In the genomic region with DNA sequence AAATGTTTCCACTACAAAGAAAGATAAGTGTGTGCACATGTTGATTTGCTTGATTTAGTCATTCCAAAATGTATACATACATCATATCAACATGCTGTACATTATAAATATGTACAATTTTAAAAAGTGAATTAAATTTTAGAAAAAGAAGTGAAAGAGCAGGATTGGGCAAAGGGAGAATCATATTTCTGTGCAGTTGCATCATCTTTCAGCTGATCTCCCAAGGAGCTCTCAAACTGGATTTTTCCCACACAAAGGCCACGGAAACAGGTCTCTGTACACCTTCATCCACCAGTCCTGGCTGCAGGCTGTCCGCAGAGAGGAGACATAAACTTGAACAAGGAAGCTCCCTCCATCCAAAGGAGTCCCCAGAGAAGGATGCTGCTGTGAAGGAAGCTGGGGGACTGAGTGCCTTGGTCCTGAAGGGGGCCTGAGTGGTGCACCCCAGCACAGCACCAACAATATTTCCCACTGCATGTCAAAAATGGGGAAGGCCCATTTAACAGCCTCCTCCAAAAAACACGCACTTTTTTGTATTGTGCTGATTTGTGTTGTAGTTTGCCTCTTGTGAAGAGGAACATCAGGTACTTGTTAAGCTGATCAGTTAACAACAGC, we compare ENCODE assay signal across 1 cellular context.
TF ChIP-seq lines count a peak whose summit lies in the region.

No MANE protein-coding gene starts in this region.

TF ChIP-seq in K562, 482 proteins besides CTCF, POLR2A, EP300 and RAD21 (continued from another document):
- TF ChIP-seq SETDB1 (IDR thresholded peaks at IDR 0.05; ENCODE audit: low read length) (no peak), ZNF23 (CRISPR knock-in tag; IDR thresholded peaks at IDR 0.05) (no peak), TRIM24 (IDR thresholded peaks at IDR 0.05) (peak; percentile 43 to 79; a peak in 1 of 4 replicates), ZSCAN32 (CRISPR knock-in tag; IDR thresholded peaks at IDR 0.05) (peak; percentile 88), MCM5 (IDR thresholded peaks at IDR 0.05; ENCODE audit: low read depth) (no peak), RNF2 (IDR thresholded peaks at IDR 0.05) (no peak), THRAP3 (IDR thresholded peaks at IDR 0.05; ENCODE audit: borderline replicate concordance) (no peak), FUS (optimal IDR thresholded peaks at IDR 0.05; ENCODE audit: low read depth, low read length) (no peak), ZNF717 (CRISPR knock-in tag; IDR thresholded peaks at IDR 0.05) (no peak), CXXC5 (CRISPR knock-in tag; IDR thresholded peaks at IDR 0.05) (peak; percentile 24; the same call in 1 of the 2 replicates), CBX2 (IDR thresholded peaks at IDR 0.05; ENCODE audit: insufficient read depth, low read length, poor library complexity, severe bottlenecking) (no peak), NBN (IDR thresholded peaks at IDR 0.05; ENCODE audit: low read depth) (no peak), ETV1 (tag; conservative IDR thresholded peaks at IDR 0.05; ENCODE audit: low read depth) (no peak), GABPA (tag; conservative IDR thresholded peaks at IDR 0.05; ENCODE audit: low read depth) (0 out of 2 replicates have a peak, but pooled peaks have one; percentile 21), SP1 (CRISPR knock-in tag; IDR thresholded peaks at IDR 0.05) (no peak), NR4A1 (CRISPR knock-in tag; IDR thresholded peaks at IDR 0.05) (no peak), NR4A1 (tag; IDR thresholded peaks at IDR 0.05) (no peak), HIVEP1 (CRISPR knock-in tag; IDR thresholded peaks at IDR 0.05) (no peak), SMAD4 (CRISPR knock-in tag; conservative IDR thresholded peaks at IDR 0.05) (peak; percentile 52)
- TF ChIP-seq, protein P1, sequence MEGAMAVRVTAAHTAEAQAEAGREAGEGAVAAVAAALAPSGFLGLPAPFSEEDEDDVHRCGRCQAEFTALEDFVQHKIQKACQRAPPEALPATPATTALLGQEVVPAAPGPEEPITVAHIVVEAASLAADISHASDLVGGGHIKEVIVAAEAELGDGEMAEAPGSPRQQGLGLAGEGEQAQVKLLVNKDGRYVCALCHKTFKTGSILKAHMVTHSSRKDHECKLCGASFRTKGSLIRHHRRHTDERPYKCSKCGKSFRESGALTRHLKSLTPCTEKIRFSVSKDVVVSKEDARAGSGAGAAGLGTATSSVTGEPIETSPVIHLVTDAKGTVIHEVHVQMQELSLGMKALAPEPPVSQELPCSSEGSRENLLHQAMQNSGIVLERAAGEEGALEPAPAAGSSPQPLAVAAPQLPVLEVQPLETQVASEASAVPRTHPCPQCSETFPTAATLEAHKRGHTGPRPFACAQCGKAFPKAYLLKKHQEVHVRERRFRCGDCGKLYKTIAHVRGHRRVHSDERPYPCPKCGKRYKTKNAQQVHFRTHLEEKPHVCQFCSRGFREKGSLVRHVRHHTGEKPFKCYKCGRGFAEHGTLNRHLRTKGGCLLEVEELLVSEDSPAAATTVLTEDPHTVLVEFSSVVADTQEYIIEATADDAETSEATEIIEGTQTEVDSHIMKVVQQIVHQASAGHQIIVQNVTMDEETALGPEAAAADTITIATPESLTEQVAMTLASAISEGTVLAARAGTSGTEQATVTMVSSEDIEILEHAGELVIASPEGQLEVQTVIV (CRISPR knock-in tag; IDR thresholded peaks at IDR 0.05; ENCODE audit: borderline replicate concordance), result no peak
- TF ChIP-seq, protein P2, sequence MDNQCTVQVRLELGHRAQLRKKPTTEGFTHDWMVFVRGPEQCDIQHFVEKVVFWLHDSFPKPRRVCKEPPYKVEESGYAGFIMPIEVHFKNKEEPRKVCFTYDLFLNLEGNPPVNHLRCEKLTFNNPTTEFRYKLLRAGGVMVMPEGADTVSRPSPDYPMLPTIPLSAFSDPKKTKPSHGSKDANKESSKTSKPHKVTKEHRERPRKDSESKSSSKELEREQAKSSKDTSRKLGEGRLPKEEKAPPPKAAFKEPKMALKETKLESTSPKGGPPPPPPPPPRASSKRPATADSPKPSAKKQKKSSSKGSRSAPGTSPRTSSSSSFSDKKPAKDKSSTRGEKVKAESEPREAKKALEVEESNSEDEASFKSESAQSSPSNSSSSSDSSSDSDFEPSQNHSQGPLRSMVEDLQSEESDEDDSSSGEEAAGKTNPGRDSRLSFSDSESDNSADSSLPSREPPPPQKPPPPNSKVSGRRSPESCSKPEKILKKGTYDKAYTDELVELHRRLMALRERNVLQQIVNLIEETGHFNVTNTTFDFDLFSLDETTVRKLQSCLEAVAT (IDR thresholded peaks at IDR 0.05), result no peak
- TF ChIP-seq, protein P3, sequence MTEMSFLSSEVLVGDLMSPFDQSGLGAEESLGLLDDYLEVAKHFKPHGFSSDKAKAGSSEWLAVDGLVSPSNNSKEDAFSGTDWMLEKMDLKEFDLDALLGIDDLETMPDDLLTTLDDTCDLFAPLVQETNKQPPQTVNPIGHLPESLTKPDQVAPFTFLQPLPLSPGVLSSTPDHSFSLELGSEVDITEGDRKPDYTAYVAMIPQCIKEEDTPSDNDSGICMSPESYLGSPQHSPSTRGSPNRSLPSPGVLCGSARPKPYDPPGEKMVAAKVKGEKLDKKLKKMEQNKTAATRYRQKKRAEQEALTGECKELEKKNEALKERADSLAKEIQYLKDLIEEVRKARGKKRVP (CRISPR knock-in tag; IDR thresholded peaks at IDR 0.05), result peak; percentile 93
- TF ChIP-seq, protein P4, sequence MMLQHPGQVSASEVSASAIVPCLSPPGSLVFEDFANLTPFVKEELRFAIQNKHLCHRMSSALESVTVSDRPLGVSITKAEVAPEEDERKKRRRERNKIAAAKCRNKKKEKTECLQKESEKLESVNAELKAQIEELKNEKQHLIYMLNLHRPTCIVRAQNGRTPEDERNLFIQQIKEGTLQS (IDR thresholded peaks at IDR 0.05), result peak; percentile 80
- TF ChIP-seq, protein P4 (CRISPR knock-in tag; conservative IDR thresholded peaks at IDR 0.05), result no peak
- TF ChIP-seq, protein P5, sequence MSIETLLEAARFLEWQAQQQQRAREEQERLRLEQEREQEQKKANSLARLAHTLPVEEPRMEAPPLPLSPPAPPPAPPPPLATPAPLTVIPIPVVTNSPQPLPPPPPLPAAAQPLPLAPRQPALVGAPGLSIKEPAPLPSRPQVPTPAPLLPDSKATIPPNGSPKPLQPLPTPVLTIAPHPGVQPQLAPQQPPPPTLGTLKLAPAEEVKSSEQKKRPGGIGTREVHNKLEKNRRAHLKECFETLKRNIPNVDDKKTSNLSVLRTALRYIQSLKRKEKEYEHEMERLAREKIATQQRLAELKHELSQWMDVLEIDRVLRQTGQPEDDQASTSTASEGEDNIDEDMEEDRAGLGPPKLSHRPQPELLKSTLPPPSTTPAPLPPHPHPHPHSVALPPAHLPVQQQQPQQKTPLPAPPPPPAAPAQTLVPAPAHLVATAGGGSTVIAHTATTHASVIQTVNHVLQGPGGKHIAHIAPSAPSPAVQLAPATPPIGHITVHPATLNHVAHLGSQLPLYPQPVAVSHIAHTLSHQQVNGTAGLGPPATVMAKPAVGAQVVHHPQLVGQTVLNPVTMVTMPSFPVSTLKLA (conservative IDR thresholded peaks at IDR 0.05), result no peak
- TF ChIP-seq, protein P6, sequence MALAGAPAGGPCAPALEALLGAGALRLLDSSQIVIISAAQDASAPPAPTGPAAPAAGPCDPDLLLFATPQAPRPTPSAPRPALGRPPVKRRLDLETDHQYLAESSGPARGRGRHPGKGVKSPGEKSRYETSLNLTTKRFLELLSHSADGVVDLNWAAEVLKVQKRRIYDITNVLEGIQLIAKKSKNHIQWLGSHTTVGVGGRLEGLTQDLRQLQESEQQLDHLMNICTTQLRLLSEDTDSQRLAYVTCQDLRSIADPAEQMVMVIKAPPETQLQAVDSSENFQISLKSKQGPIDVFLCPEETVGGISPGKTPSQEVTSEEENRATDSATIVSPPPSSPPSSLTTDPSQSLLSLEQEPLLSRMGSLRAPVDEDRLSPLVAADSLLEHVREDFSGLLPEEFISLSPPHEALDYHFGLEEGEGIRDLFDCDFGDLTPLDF (CRISPR knock-in tag; IDR thresholded peaks at IDR 0.05), result no peak
- TF ChIP-seq, protein P7, sequence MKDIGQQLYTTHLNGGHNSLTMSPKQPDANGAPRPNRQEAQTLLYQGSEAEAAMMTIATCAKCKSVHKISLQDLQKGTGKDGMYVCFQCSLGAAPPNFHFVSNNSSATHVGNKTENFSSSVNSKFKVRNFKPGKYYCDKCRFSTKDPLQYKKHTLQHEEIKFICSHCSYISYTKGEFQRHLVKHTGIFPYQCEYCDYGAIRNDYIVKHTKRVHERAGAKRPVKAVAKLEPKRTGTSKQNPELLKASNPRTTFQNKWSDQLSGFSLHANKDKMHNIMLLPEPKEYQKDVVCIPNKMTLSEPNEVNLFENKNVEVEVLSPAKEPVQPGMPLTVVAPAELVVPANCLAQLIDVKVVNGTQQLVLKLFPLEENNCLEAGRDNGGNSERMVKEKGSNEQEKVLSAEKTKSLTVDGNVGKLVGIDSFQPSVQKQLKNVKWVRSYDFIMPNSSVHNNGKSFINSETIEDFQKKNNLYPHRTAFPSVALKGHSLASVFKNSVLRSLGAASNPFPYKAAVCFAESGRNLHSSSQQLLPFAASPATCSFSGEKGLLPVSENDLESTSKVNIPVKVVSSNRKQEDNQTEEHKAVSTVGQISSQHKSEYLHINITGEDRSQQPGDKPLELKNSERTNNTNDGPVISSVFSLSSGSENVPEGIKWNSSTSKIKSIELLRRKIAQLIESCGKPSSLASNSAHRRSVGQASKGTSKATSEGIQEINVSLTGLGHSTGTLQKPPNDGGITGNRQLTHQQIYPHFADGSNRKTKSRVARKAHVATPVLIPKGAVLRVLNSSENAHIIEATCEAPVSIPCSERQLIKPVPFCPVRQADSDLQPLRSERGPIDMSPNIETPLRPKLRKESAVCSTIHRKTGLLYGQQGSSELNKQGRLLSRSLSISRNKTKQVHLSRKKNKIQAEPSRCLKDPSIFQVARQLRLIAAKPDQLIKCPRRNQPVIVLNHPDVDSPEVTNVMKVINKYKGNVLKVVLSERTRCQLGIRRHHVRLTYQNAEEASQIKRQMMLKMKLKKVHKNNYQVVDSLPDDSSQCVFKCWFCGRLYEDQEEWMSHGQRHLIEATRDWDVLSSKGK (CRISPR knock-in tag; IDR thresholded peaks at IDR 0.05), result no peak
